ENCODE assay signal across 29 cellular contexts in genomic region chrX:77679145-77679544, GRCh38.
"Had no signal": no experiment of that assay in that cellular context is flagged by ENCODE, and none has a peak within 500 bp of the region (broad histone marks: within the 10 kb centered on the region; RNA-seq: fewer than 3 reads in every experiment).

No MANE protein-coding gene starts in this region.

- H3K4me3 ChIP-seq: neural progenitor cell, ovary, psoas muscle, skin epidermis, smooth muscle cell, spleen, suprapubic skin, testis, tibial artery, upper lobe of left lung, vagina had no signal

- H3K9me3 ChIP-seq: ovary, psoas muscle, spleen, suprapubic skin, testis, tibial artery, upper lobe of left lung, vagina had no signal

- FAIRE-seq: urothelium cell line had no signal

- H2AFZ ChIP-seq: neural progenitor cell, parathyroid adenoma had no signal

- H3K9ac ChIP-seq: neural progenitor cell, parathyroid adenoma had no signal

- H3K27ac ChIP-seq: neural progenitor cell, ovary, parathyroid adenoma, psoas muscle, skin epidermis, spleen, suprapubic skin, testis, tibial artery, upper lobe of left lung, vagina had no signal

- H3K4me1 ChIP-seq: neural progenitor cell, parathyroid adenoma, psoas muscle, spleen, suprapubic skin, testis, tibial artery, upper lobe of left lung, vagina had no signal

- H3K36me3 ChIP-seq: ovary had no signal

- H3K4me2 ChIP-seq: neural progenitor cell, smooth muscle cell had no signal

- ATAC-seq: natural killer cell; psoas muscle; right cardiac atrium; sciatic nerve; stimulated activated memory B cell treated with anti-CD40 and anti-IgM and Interleukin-4, amounts not matched to agents 10 μg/mL and 1 μg/mL and 100 μg/mL, for 72 hours; stimulated activated naive CD8-positive, alpha-beta T cell treated with anti-CD3 and anti-CD28 coated beads, Interleukin-15, amount 100 ng/mL, for 72 hours; stimulated activated naive CD8-positive, alpha-beta T cell treated with anti-CD3 and anti-CD28 coated beads, Interleukin-15, Interleukin-2, amounts not matched to agents 100 U/mL and 50 U/mL, for 24 hours had no signal

- DNase-seq: natural killer cell; occipital lobe; ovary; posterior cingulate gyrus; psoas muscle; right cardiac atrium; spleen; stimulated activated CD4-positive, alpha-beta T cell treated with anti-CD3 and anti-CD28 coated beads, Interleukin-12 subunit alpha, Interleukin-12 subunit beta, amount 100 ng/mL, for 4 hours; stimulated activated CD4-positive, alpha-beta T cell treated with anti-CD3 and anti-CD28 coated beads, Interleukin-1b, Interleukin-23, amount 100 ng/mL, for 48 hours; stimulated activated CD4-positive, alpha-beta T cell treated with anti-CD3 and anti-CD28 coated beads, Interleukin-4, amount 100 ng/mL, for 1 hour; stimulated activated CD4-positive, alpha-beta T cell treated with anti-CD3 and anti-CD28 coated beads, Interleukin-4, amount 100 ng/mL, for 4 hours; stimulated activated CD8-positive, alpha-beta memory T cell treated with anti-CD3 and anti-CD28 coated beads, Interleukin-4, amount 100 ng/mL, for 48 hours; stimulated activated naive CD4-positive, alpha-beta T cell; stimulated activated naive CD8-positive, alpha-beta T cell treated with anti-CD3 and anti-CD28 coated beads, Interleukin-15, amount 100 ng/mL, for 72 hours; stimulated activated naive CD8-positive, alpha-beta T cell treated with anti-CD3 and anti-CD28 coated beads, Interleukin-15, Interleukin-2, amounts not matched to agents 100 U/mL and 50 U/mL, for 24 hours; substantia nigra; testis; tibial artery; trophoblast cell; upper lobe of left lung had no signal

- H3K79me2 ChIP-seq: parathyroid adenoma had no signal

- H3K27me3 ChIP-seq: neural progenitor cell, ovary, spleen, suprapubic skin, testis, tibial artery, upper lobe of left lung, vagina had no signal
